Comparison of ENCODE assay signal across 13 cellular contexts in the genomic region with DNA sequence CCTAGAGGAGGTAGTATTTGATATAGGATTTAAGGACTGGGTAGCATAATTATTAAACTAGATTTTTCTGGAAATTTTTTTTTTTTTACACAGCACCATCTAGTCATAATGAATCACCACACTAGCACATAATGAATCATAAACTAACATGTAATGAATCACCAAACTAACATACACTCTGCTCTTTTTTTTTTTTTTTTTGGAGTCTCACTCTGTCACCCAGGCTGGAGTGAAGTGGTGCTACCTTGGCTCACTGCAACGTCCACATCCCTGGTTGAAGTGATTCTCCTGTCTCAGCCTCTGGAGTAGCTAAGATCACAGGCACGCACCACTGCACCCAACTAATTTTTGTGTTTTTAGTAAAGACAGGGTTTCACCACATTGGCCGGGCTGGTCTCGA.
DNase-seq lines count a peak whose midpoint lies in the region; ATAC-seq, FAIRE-seq and TF ChIP-seq lines count a peak whose summit lies in the region.
"Had no signal": no experiment of that assay in that cellular context is flagged by ENCODE, and none has a peak within 500 bp of the region (broad histone marks: within the 10 kb centered on the region; RNA-seq: fewer than 3 reads in every experiment).

No MANE protein-coding gene starts in this region.

- ATAC-seq in HG02840 (IDR thresholded peaks at IDR 0.05; ENCODE audit: low FRiP score, unreplicated experiment) = peak; percentile 62
- ATAC-seq in pancreas = peak in 3 of 4 donors; percentile 32 to 70 (median 64)
- ATAC-seq in GM21515 (IDR thresholded peaks at IDR 0.05; ENCODE audit: unreplicated experiment) = no peak
- no peak for ATAC-seq in HG03378 (IDR thresholded peaks at IDR 0.05; ENCODE audit: unreplicated experiment)
- ATAC-seq: HepG2 had no signal

- intact Hi-C loops in pancreas (cut with DNase I) = no loop called here

- no peak for TF ChIP-seq CTCF in pancreas (IDR thresholded peaks at IDR 0.05)

- no peaks in the 10 kb centered on the region for H3K27me3 ChIP-seq in pancreas
- H3K27me3 ChIP-seq: transverse colon had no signal

- peak; percentile 28 for DNase-seq in NCI-H510A treated with DMSO at 0.1 percent for 48 hours (lab: John Stamatoyannopoulos, UW)
- DNase-seq in NCI-H510A (lab: John Stamatoyannopoulos, UW) = no peak
- peak; percentile 30 for DNase-seq in amniotic stem cell (lab: John Stamatoyannopoulos, UW)
- no peak for DNase-seq in pancreas
- DNase-seq in SIG-M5 treated with dmso at 0.1 percent for 504 hours (lab: John Stamatoyannopoulos, UW; ENCODE audit: unreplicated experiment) = no peak
- DNase-seq: anterior cingulate cortex, GOT3, transverse colon had no signal

- H3K4me1 ChIP-seq in pancreas = peaks cover 4 to 13% (median 4%) of the 10 kb centered on the region in 3 donors

- H3K36me3 ChIP-seq in pancreas = no peaks in the 10 kb centered on the region
- H3K36me3 ChIP-seq: transverse colon had no signal

- no peak overlapping the region for H3K27ac ChIP-seq in pancreas
- H3K27ac ChIP-seq: transverse colon, VCaP had no signal

- 85 to 96% methylated on average over 4 of the region's 4 CpGs for WGBS in pancreas, 2 donors

- FAIRE-seq in pancreas (lab: Jason Lieb, UNC) = no peak
- FAIRE-seq: HepG2 had no signal

- no peaks in the 10 kb centered on the region for H3K9me3 ChIP-seq in pancreas
- H3K9me3 ChIP-seq: transverse colon had no signal

- H3K4me3 ChIP-seq in pancreas = no peak overlapping the region
- H3K4me3 ChIP-seq: transverse colon had no signal

Comparison
In these comparisons a context has a peak if more than half of its experiments do, and no peak if none do; other contexts are left out.
1. DNase-seq: peak in NCI-H510A treated with DMSO at 0.1 percent for 48 hours (single experiment) and amniotic stem cell (single experiment); none in NCI-H510A (single experiment), pancreas (0 of 6) and SIG-M5 treated with dmso at 0.1 percent for 504 hours (single experiment).
2. ATAC-seq: peak in HG02840 (single experiment) and pancreas (3 of 4); none in GM21515 (single experiment) and HG03378 (single experiment).